1 cellular context compared by ENCODE assay signal in the genomic region with DNA sequence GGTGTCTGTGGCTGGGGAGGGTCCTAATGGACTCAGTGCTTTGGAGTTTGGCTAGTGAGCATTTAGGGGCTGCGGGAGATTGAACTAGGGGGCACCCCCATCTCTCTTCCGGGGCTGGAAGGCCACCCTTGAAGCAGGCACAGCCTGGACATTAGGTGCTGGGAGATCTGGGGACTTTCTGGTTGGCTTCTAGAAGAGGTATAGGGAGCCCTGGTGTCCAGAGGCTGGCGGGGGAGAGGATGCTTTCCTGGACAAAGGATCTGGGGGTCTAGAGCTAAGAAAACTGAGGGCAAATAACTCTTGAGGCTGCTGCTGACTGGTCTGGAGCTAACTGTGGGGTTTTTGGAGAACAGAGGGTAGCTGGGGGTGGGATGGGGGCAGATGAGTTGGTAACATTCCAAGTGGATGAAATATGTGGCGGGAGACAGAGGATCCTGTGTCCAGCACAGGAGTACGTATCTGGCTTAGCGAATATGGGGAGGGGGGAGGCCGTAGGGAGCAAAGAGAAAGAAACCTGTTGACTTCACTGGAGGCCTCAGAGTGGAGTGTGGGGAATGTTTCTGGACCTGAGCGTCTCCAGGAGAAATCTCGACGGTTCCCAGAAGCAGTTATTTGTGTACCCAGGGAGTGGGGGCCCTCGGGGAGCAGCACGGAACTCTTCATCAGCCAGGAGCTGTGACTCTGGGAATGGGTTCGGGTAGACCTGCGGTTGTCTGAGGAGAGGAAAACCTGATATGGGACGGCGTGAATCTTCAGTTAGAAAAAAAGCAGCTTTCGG.
TF ChIP-seq lines count a peak whose summit lies in the region.

No MANE protein-coding gene starts in this region.

TF ChIP-seq in HEK293, 187 proteins besides CTCF, POLR2A, EP300 and RAD21 (continued from another document):
- TF ChIP-seq ZNF335 (tag by site-specific recombination; conservative IDR thresholded peaks at IDR 0.05), result peak; percentile 85
- TF ChIP-seq, protein P1, sequence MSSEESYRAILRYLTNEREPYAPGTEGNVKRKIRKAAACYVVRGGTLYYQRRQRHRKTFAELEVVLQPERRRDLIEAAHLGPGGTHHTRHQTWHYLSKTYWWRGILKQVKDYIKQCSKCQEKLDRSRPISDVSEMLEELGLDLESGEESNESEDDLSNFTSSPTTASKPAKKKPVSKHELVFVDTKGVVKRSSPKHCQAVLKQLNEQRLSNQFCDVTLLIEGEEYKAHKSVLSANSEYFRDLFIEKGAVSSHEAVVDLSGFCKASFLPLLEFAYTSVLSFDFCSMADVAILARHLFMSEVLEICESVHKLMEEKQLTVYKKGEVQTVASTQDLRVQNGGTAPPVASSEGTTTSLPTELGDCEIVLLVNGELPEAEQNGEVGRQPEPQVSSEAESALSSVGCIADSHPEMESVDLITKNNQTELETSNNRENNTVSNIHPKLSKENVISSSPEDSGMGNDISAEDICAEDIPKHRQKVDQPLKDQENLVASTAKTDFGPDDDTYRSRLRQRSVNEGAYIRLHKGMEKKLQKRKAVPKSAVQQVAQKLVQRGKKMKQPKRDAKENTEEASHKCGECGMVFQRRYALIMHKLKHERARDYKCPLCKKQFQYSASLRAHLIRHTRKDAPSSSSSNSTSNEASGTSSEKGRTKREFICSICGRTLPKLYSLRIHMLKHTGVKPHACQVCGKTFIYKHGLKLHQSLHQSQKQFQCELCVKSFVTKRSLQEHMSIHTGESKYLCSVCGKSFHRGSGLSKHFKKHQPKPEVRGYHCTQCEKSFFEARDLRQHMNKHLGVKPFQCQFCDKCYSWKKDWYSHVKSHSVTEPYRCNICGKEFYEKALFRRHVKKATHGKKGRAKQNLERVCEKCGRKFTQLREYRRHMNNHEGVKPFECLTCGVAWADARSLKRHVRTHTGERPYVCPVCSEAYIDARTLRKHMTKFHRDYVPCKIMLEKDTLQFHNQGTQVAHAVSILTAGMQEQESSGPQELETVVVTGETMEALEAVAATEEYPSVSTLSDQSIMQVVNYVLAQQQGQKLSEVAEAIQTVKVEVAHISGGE (tag by site-specific recombination; conservative IDR thresholded peaks at IDR 0.05; ENCODE audit: low read depth), result no peak
- TF ChIP-seq ZNF76 (tag by site-specific recombination; IDR thresholded peaks at IDR 0.05; ENCODE audit: borderline replicate concordance, low read depth), result 0 out of 2 replicates have a peak, but pooled peaks have one; percentile 30
- TF ChIP-seq ZNF701 (tag by site-specific recombination; IDR thresholded peaks at IDR 0.05), result no peak
- peak; percentile 20; the same call in 1 of the 2 replicates for TF ChIP-seq ZBTB21 (tag by site-specific recombination; IDR thresholded peaks at IDR 0.05)
- TF ChIP-seq, protein P2, sequence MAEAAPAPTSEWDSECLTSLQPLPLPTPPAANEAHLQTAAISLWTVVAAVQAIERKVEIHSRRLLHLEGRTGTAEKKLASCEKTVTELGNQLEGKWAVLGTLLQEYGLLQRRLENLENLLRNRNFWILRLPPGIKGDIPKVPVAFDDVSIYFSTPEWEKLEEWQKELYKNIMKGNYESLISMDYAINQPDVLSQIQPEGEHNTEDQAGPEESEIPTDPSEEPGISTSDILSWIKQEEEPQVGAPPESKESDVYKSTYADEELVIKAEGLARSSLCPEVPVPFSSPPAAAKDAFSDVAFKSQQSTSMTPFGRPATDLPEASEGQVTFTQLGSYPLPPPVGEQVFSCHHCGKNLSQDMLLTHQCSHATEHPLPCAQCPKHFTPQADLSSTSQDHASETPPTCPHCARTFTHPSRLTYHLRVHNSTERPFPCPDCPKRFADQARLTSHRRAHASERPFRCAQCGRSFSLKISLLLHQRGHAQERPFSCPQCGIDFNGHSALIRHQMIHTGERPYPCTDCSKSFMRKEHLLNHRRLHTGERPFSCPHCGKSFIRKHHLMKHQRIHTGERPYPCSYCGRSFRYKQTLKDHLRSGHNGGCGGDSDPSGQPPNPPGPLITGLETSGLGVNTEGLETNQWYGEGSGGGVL (tag by site-specific recombination; IDR thresholded peaks at IDR 0.05), result peak; percentile 84
